Comparison of ENCODE assay signal across 8 cellular contexts in genomic region chr7:108003591-108003935, GRCh38. TPM values are rescaled to one million over a fixed set of nuclear protein-coding genes. Genes with fewer than 3 reads are reported as not detected.
DNase-seq lines count a peak whose midpoint lies in the region; ATAC-seq and TF ChIP-seq lines count a peak whose summit lies in the region.

No MANE protein-coding gene starts in this region.

- peak overlapping the region; percentile 63 for H2AFZ ChIP-seq in parathyroid adenoma

- CTCF ChIA-PET in CD8-positive, alpha-beta memory T cell (lab: Charles Lee): no interaction called here
- CTCF ChIA-PET in T-cell (lab: Charles Lee): no interaction called here

- no peak for TF ChIP-seq CTCF in fibroblast of the aortic adventitia (IDR thresholded peaks at IDR 0.05; ENCODE audit: insufficient read depth, low read length)
- TF ChIP-seq CTCF in parathyroid adenoma (IDR thresholded peaks at IDR 0.05): no peak

- no peak for DNase-seq in CD8-positive, alpha-beta memory T cell
- DNase-seq in T-cell: no peak
- no peak for DNase-seq in fibroblast of the aortic adventitia (ENCODE audit: low read depth)
- no peak for DNase-seq in NCI-H2029 (lab: John Stamatoyannopoulos, UW)
- DNase-seq in stimulated activated CD4-positive, alpha-beta T cell treated with anti-CD3 and anti-CD28 coated beads, Interleukin-4, amount 100 ng/mL, for 24 hours: no peak

- peaks cover 14 to 33% (median 14%) of the 10 kb centered on the region in 3 donors for H3K4me1 Mint-ChIP-seq in CD8-positive, alpha-beta memory T cell
- peaks cover 13 to 29% (median 29%) of the 10 kb centered on the region in 3 donors for H3K4me1 Mint-ChIP-seq in T-cell

- no peak overlapping the region for H3K27ac Mint-ChIP-seq in CD8-positive, alpha-beta memory T cell
- no peak overlapping the region for H3K27ac Mint-ChIP-seq in T-cell

- peaks cover 42 to 67% of the 10 kb centered on the region in 2 donors for H3K27me3 Mint-ChIP-seq in CD8-positive, alpha-beta memory T cell
- peaks cover 49 to 65% of the 10 kb centered on the region in 2 donors for H3K27me3 Mint-ChIP-seq in T-cell

- H3K27ac ChIP-seq in CD8-positive, alpha-beta memory T cell (ENCODE audit: low read depth, low read length): peak overlapping the region; percentile 53
- H3K27ac ChIP-seq in parathyroid adenoma: no peak overlapping the region

- no peaks in the 10 kb centered on the region for H3K79me2 ChIP-seq in parathyroid adenoma

- ATAC-seq in T-cell (replicated peaks in 1 of 4): no peak
- ATAC-seq in GM21390 (IDR thresholded peaks at IDR 0.05; ENCODE audit: unreplicated experiment): no peak
- no peak for ATAC-seq in GM21737 (IDR thresholded peaks at IDR 0.05; ENCODE audit: unreplicated experiment)

- no peaks in the 10 kb centered on the region for H3K4me1 ChIP-seq in CD8-positive, alpha-beta memory T cell (ENCODE audit: insufficient read depth, low read length)
- peaks cover 7% of the 10 kb centered on the region for H3K4me1 ChIP-seq in parathyroid adenoma

- POLR2A ChIA-PET in CD8-positive, alpha-beta memory T cell (lab: Charles Lee): no interaction called here
- POLR2A ChIA-PET in T-cell (lab: Charles Lee): no interaction called here

- H3K9me3 ChIP-seq in CD8-positive, alpha-beta memory T cell (ENCODE audit: low read length): no peaks in the 10 kb centered on the region
- H3K9me3 ChIP-seq in parathyroid adenoma (ENCODE audit: control insufficient read depth, low read length): no peaks in the 10 kb centered on the region

- H3K4me2 ChIP-seq in parathyroid adenoma (ENCODE audit: low read length): peak overlapping the region; percentile 91

- no peaks in the 10 kb centered on the region for H3K36me3 ChIP-seq in CD8-positive, alpha-beta memory T cell (ENCODE audit: insufficient read depth, low read length)
- H3K36me3 ChIP-seq in parathyroid adenoma (ENCODE audit: control insufficient read depth, insufficient read depth, low read length): no peaks in the 10 kb centered on the region

- H3K4me3 Mint-ChIP-seq in CD8-positive, alpha-beta memory T cell: peak overlapping the region in 6 of 7 donors; percentile 24 to 75 (median 54)
- peak overlapping the region; percentile 63 to 75 (median 64) for H3K4me3 Mint-ChIP-seq in T-cell

- no peak overlapping the region for H3K4me3 ChIP-seq in CD8-positive, alpha-beta memory T cell (ENCODE audit: low read length)
- peak overlapping the region; percentile 82 for H3K4me3 ChIP-seq in fibroblast of the aortic adventitia (ENCODE audit: low read depth, low read length)
- H3K4me3 ChIP-seq in parathyroid adenoma (ENCODE audit: low read depth, low read length): peak overlapping the region; percentile 73

- peaks cover 15% of the 10 kb centered on the region for H3K27me3 ChIP-seq in CD8-positive, alpha-beta memory T cell (ENCODE audit: insufficient read depth, low read length, poor library complexity, severe bottlenecking)
- H3K27me3 ChIP-seq in parathyroid adenoma (ENCODE audit: control insufficient read depth, insufficient read depth, low read length): no peaks in the 10 kb centered on the region

- peaks cover 0 to 4% (median 0%) of the 10 kb centered on the region in 3 donors for H3K36me3 Mint-ChIP-seq in CD8-positive, alpha-beta memory T cell
- H3K36me3 Mint-ChIP-seq in T-cell: no peaks in the 10 kb centered on the region

- no peak overlapping the region for H3K9ac ChIP-seq in parathyroid adenoma

- no peaks in the 10 kb centered on the region for H3K9me3 Mint-ChIP-seq in CD8-positive, alpha-beta memory T cell
- no peaks in the 10 kb centered on the region for H3K9me3 Mint-ChIP-seq in T-cell

RNA-seq across cellular contexts. Expression of gene LAMB1, which starts 0.6 kb away (rescaled TPM):
- not detected for total RNA-seq in CD8-positive, alpha-beta memory T cell
- polyA plus RNA-seq in CD8-positive, alpha-beta memory T cell: 0.44 TPM
- total RNA-seq in T-cell (1 to 10 TPM in 2 of 5 donors, under 1 TPM in 1, not detected in 2; 0.56 to 1.4 (median 1.0) TPM), fibroblast of the aortic adventitia (ENCODE audit: low replicate concordance) (332 and 467 TPM in 2 replicates)

Comparison
In these comparisons a context has a peak if more than half of its experiments do, and no peak if none do; other contexts are left out.
1. RNA of gene LAMB1, which starts 0.6 kb away (total RNA-seq): 332 to 467 TPM in fibroblast of the aortic adventitia; 0.56 to 1.4 TPM in T-cell and not detected in CD8-positive, alpha-beta memory T cell; every median in the first group is over 100 times any median in the second.